In the genomic region with DNA sequence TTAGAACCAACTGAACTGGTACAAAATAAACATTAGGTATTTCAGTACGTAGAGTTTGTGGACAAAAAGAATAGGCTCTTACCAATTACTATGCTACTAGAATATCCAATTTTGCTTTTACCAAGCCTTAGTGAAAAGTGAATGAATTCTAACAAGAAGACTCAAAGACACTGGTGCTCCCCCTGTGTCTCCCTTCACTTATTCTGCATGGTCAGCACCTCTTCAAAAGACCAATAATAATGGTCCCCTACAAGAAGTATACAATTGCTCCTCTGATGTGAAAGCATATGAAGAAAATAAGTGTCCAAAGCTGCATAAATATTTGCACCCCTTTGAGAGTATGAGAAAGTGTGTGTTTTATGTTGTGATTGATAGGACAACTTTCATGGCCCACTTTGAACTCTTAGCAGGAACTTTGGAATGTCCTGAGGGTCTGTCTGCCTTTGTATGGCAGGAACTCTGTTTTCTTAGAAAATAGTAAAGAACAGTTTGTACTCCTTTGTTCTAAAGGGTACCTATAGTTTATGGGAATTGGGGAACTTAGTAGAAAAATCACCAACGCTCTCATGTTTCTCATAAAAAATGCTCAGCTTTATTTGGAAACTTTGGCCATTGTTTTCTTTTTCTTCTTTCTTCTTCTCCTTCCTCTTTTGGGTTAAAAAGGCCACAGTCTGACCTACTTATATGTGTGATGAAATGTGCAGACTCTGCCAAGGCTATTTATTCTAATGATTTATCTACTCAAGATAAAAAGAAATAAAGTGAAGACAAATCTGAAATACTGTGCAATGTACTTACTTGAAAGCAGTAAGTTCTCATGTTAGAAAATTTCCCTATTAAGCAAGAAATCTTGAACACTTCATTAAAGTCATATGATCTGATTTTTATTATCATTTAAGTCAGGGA, we compare ENCODE assay signal across 1 cellular context.
TF ChIP-seq lines count a peak whose summit lies in the region.

No MANE protein-coding gene starts in this region.

TF ChIP-seq in SK-N-SH, 30 proteins besides CTCF, POLR2A, EP300 and RAD21 (continued from another document):
- TF ChIP-seq SIN3A (IDR thresholded peaks at IDR 0.05; ENCODE audit: borderline replicate concordance, low read depth, low read length), result no peak
